In the genomic region with DNA sequence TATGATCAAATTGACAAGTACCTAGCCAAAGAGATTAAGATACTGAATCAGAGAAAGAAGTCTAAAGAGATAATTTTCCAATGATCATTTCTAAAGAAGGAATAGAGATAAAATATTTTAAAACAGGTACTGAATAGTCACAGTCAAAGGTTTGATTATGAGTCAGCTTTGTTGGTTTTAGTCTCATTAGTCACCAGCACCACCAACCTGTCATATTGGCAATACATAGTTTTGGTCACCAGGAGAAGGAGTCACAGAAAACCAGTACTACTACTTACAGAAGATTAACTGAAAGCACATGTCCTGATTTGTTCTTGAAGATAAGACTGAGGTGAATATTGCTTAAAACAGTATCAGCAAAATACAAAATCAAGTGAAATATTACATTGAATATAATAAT, we compare ENCODE assay signal across 8 cellular contexts. TPM values are rescaled to one million over a fixed set of nuclear protein-coding genes. Genes with fewer than 3 reads are reported as not detected.
DNase-seq lines count a peak whose midpoint lies in the region; ATAC-seq and TF ChIP-seq lines count a peak whose summit lies in the region.

No MANE protein-coding gene starts in this region.

- H3K9me2 ChIP-seq in PC-3 (replicated peaks; ENCODE audit: low read length) = no peaks in the 10 kb centered on the region

- H3K27ac ChIP-seq in C4-2B = no peak overlapping the region
- H3K27ac ChIP-seq in PC-3 (ENCODE audit: low read length) = peak overlapping the region; percentile 66
- H3K27ac ChIP-seq in coronary artery = no peak overlapping the region
- H3K27ac ChIP-seq in spleen = no peak overlapping the region

- TF ChIP-seq POLR2A in spleen (IDR thresholded peaks at IDR 0.05) = no peak

- no peaks in the 10 kb centered on the region for H4K20me1 ChIP-seq in PC-3 (ENCODE audit: low read length)

- peak overlapping the region; percentile 79 for H3K4me2 ChIP-seq in PC-3 (ENCODE audit: low read length)

- H3F3A ChIP-seq in PC-3 (ENCODE audit: low read length, unreplicated experiment) = no peaks in the 10 kb centered on the region

- intact Hi-C loops in PC-3 (cut with micrococcal nuclease) = loop anchor here (5.0 kb wide), 1 partner anchor 39 kb away; no protein-coding TSS in a partner anchor
- intact Hi-C loops in spleen (cut with DNase I; ENCODE audit: low total_unique reads) = no loop called here

- CTCF ChIA-PET in PC-3 (lab: Charles Lee) = interaction anchor here (1.1 kb wide), 1 partner anchor 322 kb away, joined by 5 read pairs; a partner anchor contains a TSS

- H3K27me3 ChIP-seq in PC-3 (ENCODE audit: low read length) = no peaks in the 10 kb centered on the region
- no peaks in the 10 kb centered on the region for H3K27me3 ChIP-seq in spleen (replicated peaks in 1 of 7)

- DNase-seq in PC-3 = peak; percentile 88
- DNase-seq in fibroblast of pulmonary artery (ENCODE audit: low read depth) = peak; percentile 46
- no peak for DNase-seq in coronary artery (ENCODE audit: low spot score)
- no peak for DNase-seq in spleen
- DNase-seq in SHP77 (lab: John Stamatoyannopoulos, UW) = no peak

- no peak overlapping the region for H3K9ac ChIP-seq in PC-3 (ENCODE audit: low read length)

- no TSS peak for BruUV-seq in PC-3 (replicated peaks; lab: Mats Ljungman, UMichigan)

- H3K36me3 ChIP-seq in PC-3 (ENCODE audit: low read depth, low read length) = no peaks in the 10 kb centered on the region
- no peaks in the 10 kb centered on the region for H3K36me3 ChIP-seq in spleen

- peaks cover 36% of the 10 kb centered on the region for H3K79me2 ChIP-seq in PC-3 (ENCODE audit: low read length)

- H2AFZ ChIP-seq in PC-3 (ENCODE audit: low read length) = peak overlapping the region; percentile 40; the same call in 1 of the 2 replicates

- ATAC-seq in GM18861 (IDR thresholded peaks at IDR 0.05; ENCODE audit: unreplicated experiment) (peak; percentile 94), HG02943 (IDR thresholded peaks at IDR 0.05; ENCODE audit: low read depth, unreplicated experiment) (peak; percentile 79), PC-3 (peak; percentile 97)

- TF ChIP-seq CTCF in C4-2B (conservative IDR thresholded peaks at IDR 0.05) (peak; percentile 20), PC-3 (conservative IDR thresholded peaks at IDR 0.05; ENCODE audit: low read depth, low read length) (peak; percentile 27; the same call in 1 of the 2 replicates), fibroblast of pulmonary artery (IDR thresholded peaks at IDR 0.05; ENCODE audit: low read length, missing control alignments) (no peak), coronary artery (IDR thresholded peaks at IDR 0.05) (no peak), spleen (IDR thresholded peaks at IDR 0.05 in 8 of 11, conservative IDR thresholded peaks at IDR 0.05 in 3 of 11) (peak in 1 of 11 experiments; percentile 14)

- POLR2A ChIA-PET in PC-3 (lab: Charles Lee; ENCODE audit: unreplicated experiment) = no interaction called here

- H3K9me3 ChIP-seq in PC-3 (ENCODE audit: low read length) (no peaks in the 10 kb centered on the region), spleen (no peaks in the 10 kb centered on the region)

- H3K4me1 ChIP-seq in PC-3 (ENCODE audit: insufficient read depth, low read length) (peaks cover 27% of the 10 kb centered on the region), spleen (peaks cover 0 to 53% (median 12%) of the 10 kb centered on the region in 6 donors)

- 0 out of 2 replicates have a peak overlapping the region, but pooled peaks have one; percentile 51 for H3K4me3 ChIP-seq in PC-3 (ENCODE audit: low read length)
- no peak overlapping the region for H3K4me3 ChIP-seq in fibroblast of pulmonary artery (replicated peaks; ENCODE audit: low read depth, low read length)
- H3K4me3 ChIP-seq in coronary artery = no peak overlapping the region
- no peak overlapping the region for H3K4me3 ChIP-seq in spleen

RNA-seq across cellular contexts. Expression of a gene that starts 34.6 kb away (rescaled TPM):
- 3.9 and 10.7 TPM in 2 replicates for total RNA-seq in PC-3 (2014; rRNA removed)
- 10 to 100 TPM; 41.6 to 51.8 (median 46.0) TPM for total RNA-seq in spleen
- 1 to 10 TPM; 6.6 to 8.3 (median 6.8) TPM for polyA plus RNA-seq in spleen

Comparison
In these comparisons a context has a peak if more than half of its experiments do, and no peak if none do; other contexts are left out.
1. CTCF ChIP-seq: peak in C4-2B (single experiment) and PC-3 (single experiment); none in fibroblast of pulmonary artery (single experiment) and coronary artery (single experiment).
2. DNase-seq: peak in PC-3 (single experiment) and fibroblast of pulmonary artery (single experiment); none in coronary artery (single experiment), spleen (single experiment) and SHP77 (0 of 2).
3. Peak in every context shown above with its lines, with median percentiles within 50 percentile points of each other: ATAC-seq.